14 cellular contexts compared by ENCODE assay signal in genomic region chr9:127194881-127195713, GRCh38.
DNase-seq lines count a peak whose midpoint lies in the region; ATAC-seq and TF ChIP-seq lines count a peak whose summit lies in the region.
"Had no signal": no experiment of that assay in that cellular context is flagged by ENCODE, and none has a peak within 500 bp of the region (broad histone marks: within the 10 kb centered on the region; RNA-seq: fewer than 3 reads in every experiment).

No MANE protein-coding gene starts in this region.

- no peak overlapping the region for H3K4me3 ChIP-seq in mucosa of descending colon

- DNase-seq in Daoy (ENCODE audit: low read depth) (peak; percentile 74), HT-29 (ENCODE audit: low spot score) (peak; percentile 86), dermis blood vessel endothelial cell (peak; percentile 32), mucosa of descending colon (no peak), KG1 (lab: John Stamatoyannopoulos, UW) (no peak), activated gamma-delta T cell (lab: John Stamatoyannopoulos, UW) (no peak)
- DNase-seq: activated CD4-positive, CD25-positive, alpha-beta regulatory T cell; activated T-cell treated with anti-CD3 and anti-CD28 coated beads, Interleukin-2, amount 50 U/mL, for 1 hour; amygdala; NCI-H1105 treated with DMSO at 0.1 percent for 48 hours; NCI-H69; nephron progenitor cell had no signal

- peak; percentile 17 for ATAC-seq in mucosa of descending colon
- no peak for ATAC-seq in GM21367 (IDR thresholded peaks at IDR 0.05; ENCODE audit: unreplicated experiment)
- ATAC-seq in HG03139 (IDR thresholded peaks at IDR 0.05; ENCODE audit: unreplicated experiment) = no peak

- peaks cover 6% of the 10 kb centered on the region for H3K4me1 ChIP-seq in mucosa of descending colon (ENCODE audit: low read depth)

- H3K36me3 ChIP-seq in mucosa of descending colon (ENCODE audit: low read depth) = no peaks in the 10 kb centered on the region

- H3K9me3 ChIP-seq in mucosa of descending colon = no peaks in the 10 kb centered on the region

- no peak for TF ChIP-seq CTCF in mucosa of descending colon (IDR thresholded peaks at IDR 0.05)

- intact Hi-C loops in mucosa of descending colon (cut with DNase I, micrococcal nuclease) = no loop called here

Comparison
In these comparisons a context has a peak if more than half of its experiments do, and no peak if none do; other contexts are left out.
1. DNase-seq: peak in Daoy (single experiment), HT-29 (single experiment) and dermis blood vessel endothelial cell (single experiment); none in mucosa of descending colon (0 of 3), KG1 (single experiment) and activated gamma-delta T cell (single experiment).